ENCODE assay signal across 17 cellular contexts in the genomic region with DNA sequence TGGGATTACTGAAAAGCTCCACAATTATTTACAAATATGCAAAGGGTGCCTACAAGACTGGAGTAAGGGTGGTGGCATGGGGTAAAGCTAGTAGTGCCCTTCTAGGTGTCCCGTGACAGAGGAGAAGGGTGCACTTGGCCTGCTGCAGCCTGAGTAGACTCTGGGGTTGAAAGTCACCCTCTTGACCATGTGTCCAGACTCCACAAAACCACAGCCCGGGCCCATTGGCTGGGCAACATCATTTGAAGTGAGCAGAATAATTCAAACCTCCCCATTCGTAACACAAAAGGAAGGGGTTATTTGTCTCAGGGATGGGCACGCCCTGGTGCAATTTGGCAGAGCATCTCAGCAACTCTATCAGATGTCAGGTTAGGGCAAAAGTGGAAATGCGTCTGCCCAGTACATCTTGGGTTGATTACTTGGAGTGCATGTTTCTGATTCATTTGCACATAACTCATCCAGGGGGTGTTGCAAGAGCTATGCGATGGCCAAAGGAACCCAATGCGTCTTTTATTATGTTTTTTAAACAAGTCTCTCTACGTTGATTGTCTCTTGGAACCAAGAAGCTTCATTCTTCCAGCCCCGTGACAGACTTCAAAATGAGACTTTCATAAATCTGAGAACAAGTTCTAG. TPM values are rescaled to one million over a fixed set of nuclear protein-coding genes. Genes with fewer than 3 reads are reported as not detected.
"Had no signal": no experiment of that assay in that cellular context is flagged by ENCODE, and none has a peak within 500 bp of the region (broad histone marks: within the 10 kb centered on the region; RNA-seq: fewer than 3 reads in every experiment).

No MANE protein-coding gene starts in this region.

- H3K27ac ChIP-seq: colonic mucosa, right atrium auricular region, upper lobe of right lung had no signal

- DNase-seq: activated CD4-positive, alpha-beta memory T cell treated with anti-CD3 and anti-CD28 coated beads, Interleukin-2, amount 10 ng/mL, durations not matched to agents 7 days and 5 days; activated CD4-positive, alpha-beta T cell treated with anti-CD3 and anti-CD28 coated beads for 36 hours; activated CD8-positive, alpha-beta memory T cell treated with anti-CD3 and anti-CD28 coated beads, Interleukin-2, amount 50 U/mL, for 48 hours; caudate nucleus; colonic mucosa; effector CD4-positive, alpha-beta T cell; left cardiac atrium; mucosa of descending colon; naive thymus-derived CD8-positive, alpha-beta T cell; substantia nigra; upper lobe of right lung had no signal

- H3K27ac Mint-ChIP-seq: activated CD4-positive, alpha-beta memory T cell treated with anti-CD3 and anti-CD28 coated beads, Interleukin-2, amount 10 ng/mL, durations not matched to agents 7 days and 5 days; activated CD4-positive, alpha-beta T cell treated with anti-CD3 and anti-CD28 coated beads for 36 hours; naive thymus-derived CD8-positive, alpha-beta T cell; stimulated activated effector memory CD8-positive, alpha-beta T cell treated with anti-CD3 and anti-CD28 coated beads, Interleukin-12 subunit alpha, Interleukin-12 subunit beta, amount 100 ng/mL, for 72 hours; T-helper 2 cell treated with Interferon-gamma antibody and Interleukin-4, amounts not matched to agents 5 μg/mL and 100 μg/mL, for 36 hours had no signal

- H3K4me1 Mint-ChIP-seq: activated CD4-positive, alpha-beta memory T cell treated with anti-CD3 and anti-CD28 coated beads, Interleukin-2, amount 10 ng/mL, durations not matched to agents 7 days and 5 days; activated CD4-positive, alpha-beta T cell treated with anti-CD3 and anti-CD28 coated beads for 36 hours; naive thymus-derived CD8-positive, alpha-beta T cell; stimulated activated effector memory CD8-positive, alpha-beta T cell treated with anti-CD3 and anti-CD28 coated beads, Interleukin-12 subunit alpha, Interleukin-12 subunit beta, amount 100 ng/mL, for 72 hours had no signal

- ATAC-seq: activated CD4-positive, alpha-beta T cell treated with anti-CD3 and anti-CD28 coated beads for 36 hours; left cardiac atrium; mucosa of descending colon; naive thymus-derived CD8-positive, alpha-beta T cell; stimulated activated effector memory CD8-positive, alpha-beta T cell treated with anti-CD3 and anti-CD28 coated beads, Interleukin-12 subunit alpha, Interleukin-12 subunit beta, amount 100 ng/mL, for 72 hours; upper lobe of right lung had no signal

- H3K36me3 ChIP-seq: colonic mucosa, right atrium auricular region, upper lobe of right lung had no signal

- H3K4me1 ChIP-seq: colonic mucosa, upper lobe of right lung had no signal

- H3K4me3 Mint-ChIP-seq: activated CD4-positive, alpha-beta memory T cell treated with anti-CD3 and anti-CD28 coated beads, Interleukin-2, amount 10 ng/mL, durations not matched to agents 7 days and 5 days; activated CD4-positive, alpha-beta T cell treated with anti-CD3 and anti-CD28 coated beads for 36 hours; naive thymus-derived CD8-positive, alpha-beta T cell; stimulated activated effector memory CD8-positive, alpha-beta T cell treated with anti-CD3 and anti-CD28 coated beads, Interleukin-12 subunit alpha, Interleukin-12 subunit beta, amount 100 ng/mL, for 72 hours; T-helper 2 cell treated with Interferon-gamma antibody and Interleukin-4, amounts not matched to agents 5 μg/mL and 100 μg/mL, for 36 hours had no signal

- H3K27me3 ChIP-seq: colonic mucosa, right atrium auricular region, upper lobe of right lung had no signal

- H3K9me3 Mint-ChIP-seq: activated CD4-positive, alpha-beta memory T cell treated with anti-CD3 and anti-CD28 coated beads, Interleukin-2, amount 10 ng/mL, durations not matched to agents 7 days and 5 days; naive thymus-derived CD8-positive, alpha-beta T cell; stimulated activated effector memory CD8-positive, alpha-beta T cell treated with anti-CD3 and anti-CD28 coated beads, Interleukin-12 subunit alpha, Interleukin-12 subunit beta, amount 100 ng/mL, for 72 hours; T-helper 2 cell treated with Interferon-gamma antibody and Interleukin-4, amounts not matched to agents 5 μg/mL and 100 μg/mL, for 36 hours had no signal

- H3K27me3 Mint-ChIP-seq: activated CD4-positive, alpha-beta memory T cell treated with anti-CD3 and anti-CD28 coated beads, Interleukin-2, amount 10 ng/mL, durations not matched to agents 7 days and 5 days; activated CD4-positive, alpha-beta T cell treated with anti-CD3 and anti-CD28 coated beads for 36 hours had no signal

- H3K4me3 ChIP-seq: colonic mucosa, mucosa of descending colon, right atrium auricular region, smooth muscle cell, upper lobe of right lung had no signal

- FAIRE-seq: endothelial cell of umbilical vein had no signal

- H3K36me3 Mint-ChIP-seq: stimulated activated effector memory CD8-positive, alpha-beta T cell treated with anti-CD3 and anti-CD28 coated beads, Interleukin-12 subunit alpha, Interleukin-12 subunit beta, amount 100 ng/mL, for 72 hours had no signal

- H3K9me3 ChIP-seq: colonic mucosa, mucosa of descending colon, upper lobe of right lung had no signal

RNA-seq across cellular contexts. Expression of gene ISM1, which starts 56.7 kb away (rescaled TPM):
- total RNA-seq: activated CD4-positive, alpha-beta memory T cell treated with anti-CD3 and anti-CD28 coated beads, Interleukin-2, amount 10 ng/mL, durations not matched to agents 7 days and 5 days; endothelial cell of umbilical vein; lung microvascular endothelial cell had no signal
